ENCODE assay signal across 19 cellular contexts in genomic region chr1:234083460-234083859, GRCh38.
"Had no signal": no experiment of that assay in that cellular context is flagged by ENCODE, and none has a peak within 500 bp of the region (broad histone marks: within the 10 kb centered on the region; RNA-seq: fewer than 3 reads in every experiment).

No MANE protein-coding gene starts in this region.

- H3K9me3 Mint-ChIP-seq: nephron progenitor cell; stimulated activated naive B cell treated with anti-CD40 and anti-IgM and Interleukin-4, amounts not matched to agents 10 μg/mL and 1 μg/mL and 100 μg/mL, for 72 hours; stimulated activated naive CD8-positive, alpha-beta T cell treated with anti-CD3 and anti-CD28 coated beads, Interleukin-15, amount 100 ng/mL, for 72 hours had no signal

- H3K4me1 ChIP-seq: gastrocnemius medialis, psoas muscle, spleen had no signal

- H3K4me1 Mint-ChIP-seq: naive B cell; nephron progenitor cell; stimulated activated naive B cell treated with anti-CD40 and anti-IgM and Interleukin-4, amounts not matched to agents 10 μg/mL and 1 μg/mL and 100 μg/mL, for 72 hours; stimulated activated naive CD8-positive, alpha-beta T cell treated with anti-CD3 and anti-CD28 coated beads, Interleukin-15, amount 100 ng/mL, for 72 hours had no signal

- H3K4me3 ChIP-seq: dorsolateral prefrontal cortex, gastrocnemius medialis, psoas muscle, spleen, thoracic aorta had no signal

- H3K27ac Mint-ChIP-seq: naive B cell; nephron progenitor cell; stimulated activated naive B cell treated with anti-CD40 and anti-IgM and Interleukin-4, amounts not matched to agents 10 μg/mL and 1 μg/mL and 100 μg/mL, for 72 hours had no signal

- H3K36me3 Mint-ChIP-seq: naive B cell; stimulated activated naive B cell treated with anti-CD40 and anti-IgM and Interleukin-4, amounts not matched to agents 10 μg/mL and 1 μg/mL and 100 μg/mL, for 72 hours had no signal

- H3K27me3 ChIP-seq: dorsolateral prefrontal cortex, gastrocnemius medialis had no signal

- H3K27ac ChIP-seq: gastrocnemius medialis, neutrophil, psoas muscle, spleen had no signal

- H3K9me3 ChIP-seq: gastrocnemius medialis, neutrophil, psoas muscle, spleen, thoracic aorta had no signal

- H3K4me3 Mint-ChIP-seq: naive B cell; nephron progenitor cell; stimulated activated naive B cell treated with anti-CD40 and anti-IgM and Interleukin-4, amounts not matched to agents 10 μg/mL and 1 μg/mL and 100 μg/mL, for 72 hours; stimulated activated naive CD8-positive, alpha-beta T cell treated with anti-CD3 and anti-CD28 coated beads, Interleukin-15, amount 100 ng/mL, for 72 hours had no signal

- DNase-seq: cortex of kidney; dorsolateral prefrontal cortex; effector CD8-positive, alpha-beta T cell; gastrocnemius medialis; glutamatergic neuron; left cardiac atrium; mesendoderm; naive B cell; nephron progenitor cell; psoas muscle; spleen; stimulated activated CD4-positive, alpha-beta T cell treated with anti-CD3 and anti-CD28 coated beads, Interleukin-15, amount 100 ng/mL, for 24 hours; stimulated activated CD4-positive, alpha-beta T cell treated with anti-CD3 and anti-CD28 coated beads, Interleukin-2, amount 100 ng/mL, for 24 hours; stimulated activated CD4-positive, alpha-beta T cell treated with anti-CD3 and anti-CD28 coated beads, Interleukin-4, amount 100 ng/mL, for 4 hours; stimulated activated naive B cell treated with anti-CD40 and anti-IgM and Interleukin-4, amounts not matched to agents 10 μg/mL and 1 μg/mL and 100 μg/mL, for 72 hours; stimulated activated naive CD8-positive, alpha-beta T cell treated with anti-CD3 and anti-CD28 coated beads, Interleukin-15, amount 100 ng/mL, for 72 hours; trophoblast cell had no signal

- H3K36me3 ChIP-seq: gastrocnemius medialis, neutrophil, spleen, thoracic aorta had no signal
